ENCODE assay signal across 8 cellular contexts in genomic region chr3:163056874-163057497, GRCh38.
DNase-seq lines count a peak whose midpoint lies in the region; ATAC-seq, FAIRE-seq and TF ChIP-seq lines count a peak whose summit lies in the region.

No MANE protein-coding gene starts in this region.

- no peaks in the 10 kb centered on the region for H3K4me1 Mint-ChIP-seq in activated CD8-positive, alpha-beta T cell treated with anti-CD3 and anti-CD28 coated beads for 36 hours (ENCODE audit: low read depth)

- no peak for DNase-seq in D721Med (ENCODE audit: insufficient read length, low spot score)
- peak; percentile 46 for DNase-seq in NCI-H1048 (lab: John Stamatoyannopoulos, UW)
- peak; percentile 61 for DNase-seq in activated CD8-positive, alpha-beta T cell treated with anti-CD3 and anti-CD28 coated beads for 36 hours
- peak; percentile 60 for DNase-seq in iPS-NIHi7 (ENCODE audit: extremely low spot score)
- DNase-seq in NCI-H187 (lab: John Stamatoyannopoulos, UW): no peak
- no peak for DNase-seq in occipital lobe (lab: John Stamatoyannopoulos, UW)

- peak; percentile 70 for FAIRE-seq in D721Med (lab: Jason Lieb, UNC)

- H3K4me3 Mint-ChIP-seq in activated CD8-positive, alpha-beta T cell treated with anti-CD3 and anti-CD28 coated beads for 36 hours: no peak overlapping the region

- no peak overlapping the region for H3K27ac Mint-ChIP-seq in activated CD8-positive, alpha-beta T cell treated with anti-CD3 and anti-CD28 coated beads for 36 hours

- peak; percentile 72 for ATAC-seq in GM18868 (IDR thresholded peaks at IDR 0.05; ENCODE audit: unreplicated experiment)
- no peak for ATAC-seq in activated CD8-positive, alpha-beta T cell treated with anti-CD3 and anti-CD28 coated beads for 36 hours
- no peak for ATAC-seq in HG03108 (IDR thresholded peaks at IDR 0.05; ENCODE audit: unreplicated experiment)

- CTCF ChIA-PET in activated CD8-positive, alpha-beta T cell treated with anti-CD3 and anti-CD28 coated beads for 36 hours (lab: Charles Lee): interaction anchor here (1.3 to 3.3 kb wide), 2 partner anchors 11 to 13 kb away, joined by 6 to 11 read pairs; no protein-coding TSS in a partner anchor

- no peaks in the 10 kb centered on the region for H3K36me3 Mint-ChIP-seq in activated CD8-positive, alpha-beta T cell treated with anti-CD3 and anti-CD28 coated beads for 36 hours (ENCODE audit: low read depth)

- TF ChIP-seq CTCF in D721Med (IDR thresholded peaks at IDR 0.05; ENCODE audit: insufficient read depth, missing control alignments): peak; percentile 73
- peak; percentile 56 for TF ChIP-seq CTCF in activated CD8-positive, alpha-beta T cell treated with anti-CD3 and anti-CD28 coated beads for 36 hours (IDR thresholded peaks at IDR 0.05)

- H3K9me3 Mint-ChIP-seq in activated CD8-positive, alpha-beta T cell treated with anti-CD3 and anti-CD28 coated beads for 36 hours: peaks cover 2% of the 10 kb centered on the region

- intact Hi-C loops in activated CD8-positive, alpha-beta T cell treated with anti-CD3 and anti-CD28 coated beads for 36 hours (cut with micrococcal nuclease): no loop called here

- POLR2A ChIA-PET in activated CD8-positive, alpha-beta T cell treated with anti-CD3 and anti-CD28 coated beads for 36 hours (lab: Charles Lee): no interaction called here

- H3K27me3 Mint-ChIP-seq in activated CD8-positive, alpha-beta T cell treated with anti-CD3 and anti-CD28 coated beads for 36 hours: no peaks in the 10 kb centered on the region

Comparison
In these comparisons a context has a peak if more than half of its experiments do, and no peak if none do; other contexts are left out.
1. DNase-seq: peak in NCI-H1048 (single experiment), activated CD8-positive, alpha-beta T cell treated with anti-CD3 and anti-CD28 coated beads for 36 hours (single experiment) and iPS-NIHi7 (single experiment); none in D721Med (single experiment), NCI-H187 (0 of 2) and occipital lobe (single experiment).